In the genomic region with DNA sequence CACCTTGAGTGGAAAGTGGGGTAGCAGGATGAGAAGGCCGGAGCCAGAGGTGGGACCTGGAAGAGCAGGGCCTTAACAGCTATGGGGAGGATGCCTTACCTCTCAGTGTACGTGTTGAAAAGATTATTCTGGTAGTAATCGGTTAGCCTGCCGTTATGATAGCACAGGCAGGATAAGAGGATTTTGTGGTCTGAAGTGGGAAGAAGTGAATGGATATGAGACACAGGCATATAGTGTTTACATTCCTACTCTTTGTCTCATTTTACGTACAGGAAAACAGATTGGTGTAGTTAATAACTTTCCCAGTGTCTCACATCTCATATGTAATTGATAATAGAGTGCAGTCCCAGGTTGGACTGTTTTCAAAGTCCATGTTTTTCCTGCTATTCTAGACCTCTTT, we compare ENCODE assay signal across 10 cellular contexts.
DNase-seq lines count a peak whose midpoint lies in the region; ATAC-seq and TF ChIP-seq lines count a peak whose summit lies in the region.
"Had no signal": no experiment of that assay in that cellular context is flagged by ENCODE, and none has a peak within 500 bp of the region (broad histone marks: within the 10 kb centered on the region; RNA-seq: fewer than 3 reads in every experiment).

No MANE protein-coding gene starts in this region.

- no peak for DNase-seq in breast epithelium (ENCODE audit: low spot score in 2 of 2)
- DNase-seq in mammary epithelial cell = no peak
- DNase-seq in ascending aorta (ENCODE audit: low spot score in 2 of 2) = no peak
- no peak for DNase-seq in mesothelial cell of epicardium (ENCODE audit: low spot score in 2 of 2, unreplicated experiment in 2 of 2)
- DNase-seq in upper lobe of left lung = no peak
- no peak for DNase-seq in MM.1S
- DNase-seq in NCI-H128 (lab: John Stamatoyannopoulos, UW; ENCODE audit: unreplicated experiment) = no peak
- DNase-seq in SJCRH30 = no peak
- DNase-seq: NCI-H2227 treated with DMSO at 0.1 percent for 48 hours had no signal

- no peak for TF ChIP-seq CTCF in breast epithelium (IDR thresholded peaks at IDR 0.05)
- no peak for TF ChIP-seq CTCF in mammary epithelial cell (conservative IDR thresholded peaks at IDR 0.05 in 1 of 2, IDR thresholded peaks at IDR 0.05 in 1 of 2; ENCODE audit: extremely low read depth in 1 of 2, insufficient read depth in 1 of 2, low read depth in 1 of 2, low read length in 2 of 2)
- no peak for TF ChIP-seq CTCF in ascending aorta (IDR thresholded peaks at IDR 0.05)
- TF ChIP-seq CTCF in mesothelial cell of epicardium (IDR thresholded peaks at IDR 0.05; ENCODE audit: unreplicated experiment) = no peak
- TF ChIP-seq CTCF in upper lobe of left lung (IDR thresholded peaks at IDR 0.05) = no peak
- TF ChIP-seq CTCF in MM.1S (IDR thresholded peaks at IDR 0.05; ENCODE audit: low read length) = no peak

- H3K9ac ChIP-seq in mammary epithelial cell (ENCODE audit: insufficient read depth, low read length) = no peak overlapping the region
- H3K9ac ChIP-seq in MM.1S (ENCODE audit: low read length) = no peak overlapping the region

- WGBS in mammary epithelial cell (ENCODE audit: low coverage, missing lambda C conversion rate) = 80% methylated on average over 5 of the region's 5 CpGs
- 56 to 68% methylated on average over 5 of the region's 5 CpGs for WGBS in upper lobe of left lung, 2 donors

- no peaks in the 10 kb centered on the region for H3F3A ChIP-seq in MM.1S (ENCODE audit: insufficient read depth, low read length)

- dilution Hi-C loops in mammary epithelial cell (cut with HindIII; ENCODE audit: low sequenced_read_pairs) = no loop called here

- H3K4me3 Mint-ChIP-seq in mesothelial cell of epicardium = peak overlapping the region; percentile 3

- no peaks in the 10 kb centered on the region for H3K36me3 Mint-ChIP-seq in mesothelial cell of epicardium

- H3K4me2 ChIP-seq in mammary epithelial cell (ENCODE audit: insufficient read depth, low read depth, low read length) (no peak overlapping the region), MM.1S (ENCODE audit: low read depth, low read length) (no peak overlapping the region)

- H3K4me1 ChIP-seq in breast epithelium = peaks cover 0 to 10% of the 10 kb centered on the region in 2 donors
- peaks cover 52% of the 10 kb centered on the region for H3K4me1 ChIP-seq in mammary epithelial cell (ENCODE audit: insufficient read depth, low read length)
- peaks cover 8 to 35% of the 10 kb centered on the region in 2 donors for H3K4me1 ChIP-seq in ascending aorta
- H3K4me1 ChIP-seq in upper lobe of left lung = peaks cover 69 to 97% (median 82%) of the 10 kb centered on the region in 4 donors
- H3K4me1 ChIP-seq in MM.1S (ENCODE audit: low read length) = peaks cover 15% of the 10 kb centered on the region
- H3K4me1 ChIP-seq in SJCRH30 = peaks cover 21% of the 10 kb centered on the region

- H3K27ac ChIP-seq in breast epithelium (peak overlapping the region; percentile 83 to 90), mammary epithelial cell (ENCODE audit: insufficient read depth, low read depth, low read length) (no peak overlapping the region), ascending aorta (peak overlapping the region; percentile 85 to 86), upper lobe of left lung (peak overlapping the region; percentile 82 to 90 (median 82)), MM.1S (ENCODE audit: low read length) (no peak overlapping the region), SJCRH30 (no peak overlapping the region)

- peak overlapping the region; percentile 50 to 67 (median 55) for H3K4me3 ChIP-seq in breast epithelium
- no peak overlapping the region for H3K4me3 ChIP-seq in mammary epithelial cell (replicated peaks in 1 of 3; ENCODE audit: insufficient read depth in 1 of 3, low read depth in 2 of 3, low read length in 3 of 3)
- peak overlapping the region; percentile 58 to 74 for H3K4me3 ChIP-seq in ascending aorta
- peak overlapping the region in 3 of 4 donors; percentile 38 to 50 (median 39) for H3K4me3 ChIP-seq in upper lobe of left lung
- no peak overlapping the region for H3K4me3 ChIP-seq in MM.1S (ENCODE audit: low read length)
- H3K4me3 ChIP-seq in SJCRH30 = no peak overlapping the region

- H3K4me1 Mint-ChIP-seq in mesothelial cell of epicardium = peaks cover 38% of the 10 kb centered on the region

- no peaks in the 10 kb centered on the region for H3K9me2 ChIP-seq in MM.1S (replicated peaks; ENCODE audit: insufficient read depth, low read length)

- H3K36me3 ChIP-seq in breast epithelium = no peaks in the 10 kb centered on the region
- H3K36me3 ChIP-seq in mammary epithelial cell (ENCODE audit: insufficient read depth, low read length) = no peaks in the 10 kb centered on the region
- no peaks in the 10 kb centered on the region for H3K36me3 ChIP-seq in ascending aorta
- H3K36me3 ChIP-seq in upper lobe of left lung = peaks cover 0 to 11% (median 6%) of the 10 kb centered on the region in 4 donors
- H3K36me3 ChIP-seq in MM.1S (replicated peaks; ENCODE audit: insufficient read depth, low read length) = no peaks in the 10 kb centered on the region
- peaks cover 6% of the 10 kb centered on the region for H3K36me3 ChIP-seq in SJCRH30

- no peaks in the 10 kb centered on the region for H3K9me3 Mint-ChIP-seq in mesothelial cell of epicardium
- H3K9me3 Mint-ChIP-seq: neural crest cell had no signal

- TF ChIP-seq POLR2A in breast epithelium (IDR thresholded peaks at IDR 0.05) (no peak), upper lobe of left lung (IDR thresholded peaks at IDR 0.05) (no peak)

- peaks cover 67% of the 10 kb centered on the region for H3K79me2 ChIP-seq in mammary epithelial cell (ENCODE audit: insufficient read depth, low read length)
- no peaks in the 10 kb centered on the region for H3K79me2 ChIP-seq in MM.1S (ENCODE audit: low read length)

- ATAC-seq in upper lobe of left lung (ENCODE audit: low FRiP score in 2 of 2) = no peak

- no peaks in the 10 kb centered on the region for H3K27me3 Mint-ChIP-seq in mesothelial cell of epicardium (ENCODE audit: low read depth)

- intact Hi-C loops in breast epithelium (cut with DNase I; ENCODE audit: low total_unique reads) (no loop called here), mammary epithelial cell (cut with micrococcal nuclease) (no loop called here), ascending aorta (cut with DNase I) (loop anchor here (5.0 kb wide), 1 partner anchor 85 kb away; no protein-coding TSS in a partner anchor)

- no peaks in the 10 kb centered on the region for H3K27me3 ChIP-seq in breast epithelium
- H3K27me3 ChIP-seq in mammary epithelial cell (ENCODE audit: insufficient read depth, low read length) = no peaks in the 10 kb centered on the region
- no peaks in the 10 kb centered on the region for H3K27me3 ChIP-seq in ascending aorta
- H3K27me3 ChIP-seq in upper lobe of left lung = no peaks in the 10 kb centered on the region
- no peaks in the 10 kb centered on the region for H3K27me3 ChIP-seq in MM.1S (replicated peaks; ENCODE audit: insufficient read depth, low read length)
- H3K27me3 ChIP-seq in SJCRH30 = no peaks in the 10 kb centered on the region

- BruUV-seq in mammary epithelial cell (replicated peaks; lab: Mats Ljungman, UMichigan) = no TSS peak

- CTCF ChIA-PET in mammary epithelial cell (lab: Charles Lee; ENCODE audit: low non-redundant PET) = no interaction called here

- in situ Hi-C loops in mammary epithelial cell (cut with MboI; ENCODE audit: low sequenced_read_pairs in 2 of 2) = no loop called here

- peak overlapping the region; percentile 15 for H3K27ac Mint-ChIP-seq in mesothelial cell of epicardium

- H2AFZ ChIP-seq in mammary epithelial cell (ENCODE audit: low read depth, low read length) = no peak overlapping the region
- H2AFZ ChIP-seq in MM.1S (ENCODE audit: low read length) = no peak overlapping the region

- H3K9me3 ChIP-seq in breast epithelium (no peaks in the 10 kb centered on the region), mammary epithelial cell (replicated peaks; ENCODE audit: insufficient read depth, low read length) (no peaks in the 10 kb centered on the region), ascending aorta (no peaks in the 10 kb centered on the region), upper lobe of left lung (no peaks in the 10 kb centered on the region), MM.1S (replicated peaks; ENCODE audit: insufficient read depth, low read length) (no peaks in the 10 kb centered on the region), SJCRH30 (replicated peaks) (no peaks in the 10 kb centered on the region)

- no peaks in the 10 kb centered on the region for H4K20me1 ChIP-seq in mammary epithelial cell (ENCODE audit: insufficient read depth, low read length)
- H4K20me1 ChIP-seq in MM.1S (ENCODE audit: insufficient read depth, low read length) = no peaks in the 10 kb centered on the region

- TF ChIP-seq EP300 in upper lobe of left lung (IDR thresholded peaks at IDR 0.05) = no peak

Comparison
In these comparisons a context has a peak if more than half of its experiments do, and no peak if none do; other contexts are left out.
1. H3K27ac ChIP-seq: peak in breast epithelium (2 of 2), ascending aorta (2 of 2) and upper lobe of left lung (4 of 4); none in mammary epithelial cell (single experiment), MM.1S (single experiment) and SJCRH30 (single experiment).
2. H3K4me3 ChIP-seq: peak in breast epithelium (3 of 3), ascending aorta (2 of 2) and upper lobe of left lung (3 of 4); none in mammary epithelial cell (0 of 3), MM.1S (single experiment) and SJCRH30 (single experiment).